ENCODE assay signal across 16 cellular contexts in the genomic region with DNA sequence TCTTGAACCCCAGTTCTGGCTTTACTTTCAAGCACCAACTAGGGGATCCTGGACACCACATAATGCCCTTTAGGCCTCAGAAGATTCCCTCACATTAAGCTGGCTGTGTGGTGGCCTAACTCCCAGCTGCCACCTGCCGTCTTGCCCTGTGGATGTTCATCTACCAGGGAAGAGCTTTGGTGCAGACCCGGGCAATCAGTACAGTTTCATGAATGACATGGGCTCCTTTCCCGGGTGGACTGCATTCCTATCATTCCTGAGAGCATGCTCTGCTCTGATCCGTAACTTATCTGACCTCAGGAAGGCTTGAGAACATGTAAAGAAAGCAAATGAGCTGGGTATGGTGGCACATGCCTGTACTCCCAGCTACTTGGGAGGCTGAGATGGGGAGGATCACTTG. TPM values are rescaled to one million over a fixed set of nuclear protein-coding genes. Genes with fewer than 3 reads are reported as not detected.
DNase-seq lines count a peak whose midpoint lies in the region; ATAC-seq and TF ChIP-seq lines count a peak whose summit lies in the region.
"Had no signal": no experiment of that assay in that cellular context is flagged by ENCODE, and none has a peak within 500 bp of the region (broad histone marks: within the 10 kb centered on the region; RNA-seq: fewer than 3 reads in every experiment).

No MANE protein-coding gene starts in this region.

- DNase-seq in AG08395 (ENCODE audit: low spot score) (peak; percentile 61), LHCN-M2 (ENCODE audit: low read depth) (peak; percentile 81), choroid plexus epithelial cell (ENCODE audit: low read depth) (peak; percentile 38), left kidney (ENCODE audit: low read depth, low spot score) (peak; percentile 74), T-helper 2 cell (no peak), T-cell (no peak)
- no peak for DNase-seq in activated CD4-positive, alpha-beta T cell treated with anti-CD3 and anti-CD28 coated beads, Interleukin-2, amount 50 U/mL, for 48 hours
- DNase-seq: cerebellar nuclear complex; head of caudate nucleus; naive B cell; NCI-H1436 treated with DMSO at 0.1 percent for 48 hours; NK-92 treated with Interleukin-12 subunit alpha and Interleukin-12 subunit beta, amount 100 ng/mL, for 24 hours; spleen; stimulated activated CD8-positive, alpha-beta memory T cell treated with anti-CD3 and anti-CD28 coated beads, Interleukin-4, amount 100 ng/mL, for 48 hours; T-helper 9 cell had no signal

- no peaks in the 10 kb centered on the region for H3K27me3 Mint-ChIP-seq in T-cell

- no peak overlapping the region for H3K4me3 Mint-ChIP-seq in T-cell
- H3K4me3 Mint-ChIP-seq: naive B cell had no signal

- no peak for TF ChIP-seq CTCF in choroid plexus epithelial cell (conservative IDR thresholded peaks at IDR 0.05; ENCODE audit: low read depth, low read length)

- no peak for ATAC-seq in GM19397 (IDR thresholded peaks at IDR 0.05; ENCODE audit: unreplicated experiment)
- no peak for ATAC-seq in T-cell (replicated peaks in 1 of 4)

- CTCF ChIA-PET in T-cell (lab: Charles Lee), result interaction anchor here (1.2 to 6.1 kb wide), 2 partner anchors 252 to 253 kb away, joined by 3 to 55 read pairs; no protein-coding TSS in a partner anchor

- H3K9me3 Mint-ChIP-seq in T-cell, result no peaks in the 10 kb centered on the region
- H3K9me3 Mint-ChIP-seq: naive B cell had no signal

- no peak overlapping the region for H3K4me3 ChIP-seq in choroid plexus epithelial cell (ENCODE audit: low read depth, low read length)
- H3K4me3 ChIP-seq: spleen had no signal

- H3K27ac Mint-ChIP-seq in T-cell, result no peak overlapping the region
- H3K27ac Mint-ChIP-seq: naive B cell had no signal

- POLR2A ChIA-PET in T-cell (lab: Charles Lee), result no interaction called here

- H3K36me3 Mint-ChIP-seq in T-cell, result no peaks in the 10 kb centered on the region
- H3K36me3 Mint-ChIP-seq: naive B cell had no signal

- H3K4me1 Mint-ChIP-seq in T-cell, result peaks cover 12 to 23% (median 13%) of the 10 kb centered on the region in 3 donors

RNA-seq across cellular contexts. Expression of gene GSK3B, which starts 50.0 kb away (rescaled TPM):
- total RNA-seq in LHCN-M2 (2014; rRNA removed) (43.3 and 46.5 TPM in 2 replicates), T-cell (10 to 100 TPM; 30.5 to 47.9 (median 32.7) TPM)
- polyA plus RNA-seq in LHCN-M2 (2012), result 22.8 TPM

Comparison
In these comparisons a context has a peak if more than half of its experiments do, and no peak if none do; other contexts are left out.
1. DNase-seq: peak in AG08395 (single experiment), LHCN-M2 (single experiment), choroid plexus epithelial cell (single experiment) and left kidney (single experiment); none in activated CD4-positive, alpha-beta T cell treated with anti-CD3 and anti-CD28 coated beads, Interleukin-2, amount 50 U/mL, for 48 hours (0 of 2), T-helper 2 cell (0 of 5) and T-cell (0 of 34).